In the genomic region with DNA sequence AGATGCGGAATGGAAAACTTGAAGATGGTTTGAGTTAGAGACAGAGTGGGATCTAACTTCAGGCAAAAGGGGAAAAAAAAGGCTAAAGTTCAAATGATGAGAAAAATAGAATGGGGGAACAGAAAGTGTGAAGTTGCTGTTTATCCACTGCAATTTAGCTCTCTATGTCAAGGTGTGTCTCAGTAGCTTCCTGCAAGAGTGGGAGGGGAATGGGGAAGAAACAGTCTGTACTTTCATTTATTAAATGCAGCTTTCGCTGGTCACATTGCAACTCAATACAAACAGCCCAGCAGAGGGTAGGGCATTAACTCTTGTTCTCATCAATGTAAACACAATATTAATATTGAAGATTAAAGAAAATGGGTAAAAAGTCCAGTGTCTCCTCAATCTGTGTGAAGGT, we compare ENCODE assay signal across 15 cellular contexts.
"Had no signal": no experiment of that assay in that cellular context is flagged by ENCODE, and none has a peak within 500 bp of the region (broad histone marks: within the 10 kb centered on the region; RNA-seq: fewer than 3 reads in every experiment).

No MANE protein-coding gene starts in this region.

- H3K4me1 Mint-ChIP-seq: nephron progenitor cell had no signal

- H3K36me3 ChIP-seq: uterus, WERI-Rb-1 had no signal

- DNase-seq: activated CD4-positive, alpha-beta T cell treated with anti-CD3 and anti-CD28 coated beads for 4 hours; activated CD8-positive, alpha-beta memory T cell treated with anti-CD3 and anti-CD28 coated beads, Interleukin-2, amount 50 U/mL, for 4 hours; activated CD8-positive, alpha-beta T cell treated with anti-CD3 and anti-CD28 coated beads for 36 hours; activated naive CD4-positive, alpha-beta T cell; esophagus squamous epithelium; foreskin fibroblast; heart left ventricle; mammary epithelial cell; nephron progenitor cell; stimulated activated CD4-positive, alpha-beta T cell treated with anti-CD3 and anti-CD28 coated beads, Interleukin-4, amount 100 ng/mL, for 1 hour; tibial artery; uterus; WERI-Rb-1 had no signal

- H3K4me3 Mint-ChIP-seq: activated CD8-positive, alpha-beta T cell treated with anti-CD3 and anti-CD28 coated beads for 36 hours; nephron progenitor cell had no signal

- H3K27ac Mint-ChIP-seq: activated CD8-positive, alpha-beta T cell treated with anti-CD3 and anti-CD28 coated beads for 36 hours; nephron progenitor cell had no signal

- FAIRE-seq: astrocyte had no signal

- H3K27me3 Mint-ChIP-seq: activated CD8-positive, alpha-beta T cell treated with anti-CD3 and anti-CD28 coated beads for 36 hours had no signal

- H3K27me3 ChIP-seq: cardiac muscle cell, esophagus squamous epithelium, heart left ventricle, tibial artery, uterus had no signal

- H3K9me3 ChIP-seq: esophagus squamous epithelium, heart left ventricle, tibial artery, uterus had no signal

- H3K4me3 ChIP-seq: cardiac muscle cell, esophagus squamous epithelium, heart left ventricle, tibial artery, uterus had no signal

- H3K4me1 ChIP-seq: uterus had no signal

- ATAC-seq: activated CD8-positive, alpha-beta T cell treated with anti-CD3 and anti-CD28 coated beads for 36 hours; heart left ventricle had no signal

- H3K9me3 Mint-ChIP-seq: activated CD8-positive, alpha-beta T cell treated with anti-CD3 and anti-CD28 coated beads for 36 hours; nephron progenitor cell had no signal

- H3K27ac ChIP-seq: cardiac muscle cell, esophagus squamous epithelium, heart left ventricle, uterus, WERI-Rb-1 had no signal
